In the genomic region with DNA sequence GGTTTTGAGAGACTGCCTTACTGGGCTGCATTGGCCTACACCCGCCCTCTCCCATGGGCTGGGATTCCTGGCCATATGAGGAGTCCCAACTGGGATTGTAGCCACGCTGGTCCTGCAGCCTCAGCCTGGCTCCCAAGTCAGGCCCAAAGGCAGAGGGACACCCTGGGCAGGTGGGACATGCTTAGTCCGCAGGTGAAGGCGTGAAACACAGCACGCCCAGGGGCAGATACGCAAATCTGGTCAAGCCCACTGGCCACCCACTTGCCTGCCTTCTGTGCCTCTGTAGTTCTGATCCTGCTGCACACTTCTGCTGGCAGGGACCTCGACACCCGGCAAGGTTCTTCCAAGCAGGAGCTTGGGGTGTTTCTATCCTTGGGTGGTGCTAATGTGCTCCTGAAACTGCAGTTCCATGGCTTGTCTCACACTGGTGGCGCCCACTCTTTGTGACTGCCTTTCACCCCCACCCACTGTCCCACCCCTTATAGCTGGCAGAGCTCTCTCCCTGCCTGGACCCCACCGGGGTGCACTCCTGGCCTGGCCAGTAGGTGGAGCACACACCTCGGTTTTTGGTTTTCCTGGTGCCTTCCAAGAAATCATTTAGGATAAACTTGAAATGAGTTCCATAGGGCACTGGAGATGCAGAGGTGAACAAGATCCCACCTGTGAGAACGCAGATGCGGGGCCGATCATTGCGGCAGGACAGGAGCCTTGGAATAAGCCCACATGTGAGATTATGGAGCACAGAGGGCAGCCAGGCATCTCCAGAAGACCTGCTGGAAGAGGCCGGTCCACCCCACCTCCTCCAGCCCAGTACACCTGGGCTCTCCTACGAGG, we compare ENCODE assay signal across 9 cellular contexts. TPM values are rescaled to one million over a fixed set of nuclear protein-coding genes. Genes with fewer than 3 reads are reported as not detected.
DNase-seq lines count a peak whose midpoint lies in the region; ATAC-seq and TF ChIP-seq lines count a peak whose summit lies in the region.
"Had no signal": no experiment of that assay in that cellular context is flagged by ENCODE, and none has a peak within 500 bp of the region (broad histone marks: within the 10 kb centered on the region; RNA-seq: fewer than 3 reads in every experiment).

No MANE protein-coding gene starts in this region.

- H3K4me1 Mint-ChIP-seq in type B pancreatic cell (ENCODE audit: unreplicated experiment): no peaks in the 10 kb centered on the region
- H3K4me1 Mint-ChIP-seq: activated naive CD4-positive, alpha-beta T cell treated with anti-CD3 and anti-CD28 coated beads, Interleukin-2, amount 50 U/mL, for 24 hours had no signal

- no peak overlapping the region for H3K9ac ChIP-seq in liver (ENCODE audit: low read depth in 1 of 2, low read length in 2 of 2)

- H3K4me3 ChIP-seq in SJCRH30: no peak overlapping the region
- H3K4me3 ChIP-seq in cardiac fibroblast (replicated peaks in 1 of 2; ENCODE audit: low read depth in 2 of 2, low read length in 2 of 2): no peak overlapping the region
- no peak overlapping the region for H3K4me3 ChIP-seq in liver (ENCODE audit: low read depth in 1 of 3, low read length in 3 of 3)

- no peak overlapping the region for H3K27ac Mint-ChIP-seq in type B pancreatic cell
- H3K27ac Mint-ChIP-seq: activated naive CD4-positive, alpha-beta T cell treated with anti-CD3 and anti-CD28 coated beads, Interleukin-2, amount 50 U/mL, for 24 hours had no signal

- H3K27me3 Mint-ChIP-seq in type B pancreatic cell: peaks cover 9% of the 10 kb centered on the region
- H3K27me3 Mint-ChIP-seq: activated naive CD4-positive, alpha-beta T cell treated with anti-CD3 and anti-CD28 coated beads, Interleukin-2, amount 50 U/mL, for 24 hours had no signal

- no peak overlapping the region for H3K4me3 Mint-ChIP-seq in type B pancreatic cell
- H3K4me3 Mint-ChIP-seq: activated naive CD4-positive, alpha-beta T cell treated with anti-CD3 and anti-CD28 coated beads, Interleukin-2, amount 50 U/mL, for 24 hours had no signal

- H3K27ac ChIP-seq in SJCRH30: no peak overlapping the region
- no peak overlapping the region for H3K27ac ChIP-seq in liver (ENCODE audit: low read depth in 1 of 2, low read length in 2 of 2)

- TF ChIP-seq CTCF in cardiac fibroblast (IDR thresholded peaks at IDR 0.05; ENCODE audit: low read depth, low read length) (peak; percentile 83), liver (IDR thresholded peaks at IDR 0.05; ENCODE audit: low read depth, low read length, missing input control) (peak; percentile 76), type B pancreatic cell (conservative IDR thresholded peaks at IDR 0.05) (peak; percentile 80)

- no peaks in the 10 kb centered on the region for H3K4me1 ChIP-seq in SJCRH30
- no peaks in the 10 kb centered on the region for H3K4me1 ChIP-seq in liver (ENCODE audit: control insufficient read depth in 4 of 4, insufficient read depth in 4 of 4, low read length in 3 of 4)

- H3K9me3 Mint-ChIP-seq in type B pancreatic cell: no peaks in the 10 kb centered on the region
- H3K9me3 Mint-ChIP-seq: activated naive CD4-positive, alpha-beta T cell treated with anti-CD3 and anti-CD28 coated beads, Interleukin-2, amount 50 U/mL, for 24 hours had no signal

- 51% methylated on average over 17 of the region's 17 CpGs for WGBS in liver

- H3K36me3 ChIP-seq in SJCRH30 (no peaks in the 10 kb centered on the region; the same call in 1 of the 2 replicates), liver (ENCODE audit: control insufficient read depth in 4 of 4, insufficient read depth in 3 of 4, low read depth in 1 of 4, low read length in 3 of 4) (peaks cover 0 to 6% (median 0%) of the 10 kb centered on the region in 4 donors)

- peak; percentile 81 to 85 for TF ChIP-seq RAD21 in liver (IDR thresholded peaks at IDR 0.05)

- H3K9me3 ChIP-seq in SJCRH30 (replicated peaks): no peaks in the 10 kb centered on the region
- H3K9me3 ChIP-seq in liver (ENCODE audit: control insufficient read depth in 4 of 4, low read length in 3 of 4): no peaks in the 10 kb centered on the region

- H3K36me3 Mint-ChIP-seq in type B pancreatic cell: no peaks in the 10 kb centered on the region

- DNase-seq in NCI-H748 (lab: John Stamatoyannopoulos, UW; ENCODE audit: unreplicated experiment): peak; percentile 35
- DNase-seq in NCI-H748 treated with DMSO at 0.1 percent for 48 hours (lab: John Stamatoyannopoulos, UW): no peak
- DNase-seq in SJCRH30: peak; percentile 30 to 52
- peak; percentile 57 to 59 for DNase-seq in cardiac fibroblast (ENCODE audit: low read depth in 2 of 2)
- no peak for DNase-seq in type B pancreatic cell (ENCODE audit: extremely low spot score, unreplicated experiment)
- no peak for DNase-seq in cortex of kidney (lab: John Stamatoyannopoulos, UW)

- ATAC-seq in HG02852 (IDR thresholded peaks at IDR 0.05; ENCODE audit: unreplicated experiment): peak; percentile 56

- H3K27me3 ChIP-seq in SJCRH30 (no peaks in the 10 kb centered on the region), liver (ENCODE audit: control insufficient read depth in 4 of 4, insufficient read depth in 4 of 4, low read length in 3 of 4) (peaks cover 0 to 3% (median 0%) of the 10 kb centered on the region in 4 donors)

TF ChIP-seq in liver, 16 proteins besides CTCF, POLR2A, EP300 and RAD21:
- TF ChIP-seq, protein P1, sequence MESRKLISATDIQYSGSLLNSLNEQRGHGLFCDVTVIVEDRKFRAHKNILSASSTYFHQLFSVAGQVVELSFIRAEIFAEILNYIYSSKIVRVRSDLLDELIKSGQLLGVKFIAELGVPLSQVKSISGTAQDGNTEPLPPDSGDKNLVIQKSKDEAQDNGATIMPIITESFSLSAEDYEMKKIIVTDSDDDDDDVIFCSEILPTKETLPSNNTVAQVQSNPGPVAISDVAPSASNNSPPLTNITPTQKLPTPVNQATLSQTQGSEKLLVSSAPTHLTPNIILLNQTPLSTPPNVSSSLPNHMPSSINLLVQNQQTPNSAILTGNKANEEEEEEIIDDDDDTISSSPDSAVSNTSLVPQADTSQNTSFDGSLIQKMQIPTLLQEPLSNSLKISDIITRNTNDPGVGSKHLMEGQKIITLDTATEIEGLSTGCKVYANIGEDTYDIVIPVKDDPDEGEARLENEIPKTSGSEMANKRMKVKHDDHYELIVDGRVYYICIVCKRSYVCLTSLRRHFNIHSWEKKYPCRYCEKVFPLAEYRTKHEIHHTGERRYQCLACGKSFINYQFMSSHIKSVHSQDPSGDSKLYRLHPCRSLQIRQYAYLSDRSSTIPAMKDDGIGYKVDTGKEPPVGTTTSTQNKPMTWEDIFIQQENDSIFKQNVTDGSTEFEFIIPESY (IDR thresholded peaks at IDR 0.05): no peak
- no peak for TF ChIP-seq YY1 (IDR thresholded peaks at IDR 0.05)
- no peak for TF ChIP-seq HNF4A (conservative IDR thresholded peaks at IDR 0.05)
- no peak for TF ChIP-seq NR2F2 (IDR thresholded peaks at IDR 0.05)
- no peak for TF ChIP-seq HNF4G (IDR thresholded peaks at IDR 0.05)
- TF ChIP-seq MAX (IDR thresholded peaks at IDR 0.05): no peak
- no peak for TF ChIP-seq JUND (IDR thresholded peaks at IDR 0.05)
- no peak for TF ChIP-seq REST (IDR thresholded peaks at IDR 0.05)
- no peak for TF ChIP-seq RXRA (IDR thresholded peaks at IDR 0.05)
- TF ChIP-seq SP1 (IDR thresholded peaks at IDR 0.05): no peak
- TF ChIP-seq FOXA1 (IDR thresholded peaks at IDR 0.05): no peak
- no peak for TF ChIP-seq GABPA (IDR thresholded peaks at IDR 0.05 in 1 of 2, conservative IDR thresholded peaks at IDR 0.05 in 1 of 2)
- no peak for TF ChIP-seq FOXA2 (IDR thresholded peaks at IDR 0.05)
- TF ChIP-seq EGR1 (IDR thresholded peaks at IDR 0.05; ENCODE audit: low read depth in 2 of 2): no peak
- TF ChIP-seq TAF1 (conservative IDR thresholded peaks at IDR 0.05): no peak
- no peak for TF ChIP-seq ATF3 (IDR thresholded peaks at IDR 0.05)

RNA-seq across cellular contexts. Expression of gene MKI67, which starts 47.9 kb away (rescaled TPM):
- total RNA-seq in SJCRH30 (2014; rRNA removed; shearing (Covaris generic)): 84.9 and 90.0 TPM in 2 replicates
- total RNA-seq in liver: 10 to 100 TPM in 1 of 2 donors, under 1 TPM in 1; 0.25 to 54.5 TPM
- polyA plus RNA-seq in liver: 1 to 10 TPM in 1 of 2 donors, under 1 TPM in 1; 0.50 to 1.6 TPM
- 40.5 and 104 TPM in 2 replicates for total RNA-seq in type B pancreatic cell (ENCODE audit: low replicate concordance)

Comparison
In these comparisons a context has a peak if more than half of its experiments do, and no peak if none do; other contexts are left out.
1. DNase-seq: peak in NCI-H748 (single experiment), SJCRH30 (2 of 2) and cardiac fibroblast (2 of 2); none in NCI-H748 treated with DMSO at 0.1 percent for 48 hours (single experiment), type B pancreatic cell (single experiment) and cortex of kidney (single experiment).
2. Peak in every context shown above with its lines, with median percentiles within 50 percentile points of each other: CTCF ChIP-seq.